Comparison of ENCODE assay signal across 1 cellular context in genomic region chr1:234497589-234497988, GRCh38.
TF ChIP-seq lines count a peak whose summit lies in the region.

No MANE protein-coding gene starts in this region.

TF ChIP-seq in IMR-90, 13 proteins besides CTCF, POLR2A, EP300 and RAD21:
- TF ChIP-seq, protein P1, sequence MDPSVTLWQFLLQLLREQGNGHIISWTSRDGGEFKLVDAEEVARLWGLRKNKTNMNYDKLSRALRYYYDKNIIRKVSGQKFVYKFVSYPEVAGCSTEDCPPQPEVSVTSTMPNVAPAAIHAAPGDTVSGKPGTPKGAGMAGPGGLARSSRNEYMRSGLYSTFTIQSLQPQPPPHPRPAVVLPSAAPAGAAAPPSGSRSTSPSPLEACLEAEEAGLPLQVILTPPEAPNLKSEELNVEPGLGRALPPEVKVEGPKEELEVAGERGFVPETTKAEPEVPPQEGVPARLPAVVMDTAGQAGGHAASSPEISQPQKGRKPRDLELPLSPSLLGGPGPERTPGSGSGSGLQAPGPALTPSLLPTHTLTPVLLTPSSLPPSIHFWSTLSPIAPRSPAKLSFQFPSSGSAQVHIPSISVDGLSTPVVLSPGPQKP (IDR thresholded peaks at IDR 0.05; ENCODE audit: borderline replicate concordance, low read depth, low read length), result no peak
- TF ChIP-seq FOS (IDR thresholded peaks at IDR 0.05; ENCODE audit: low read depth, low read length), result no peak
- no peak for TF ChIP-seq MXI1 (IDR thresholded peaks at IDR 0.05; ENCODE audit: borderline replicate concordance, low read depth, low read length)
- no peak for TF ChIP-seq USF2 (IDR thresholded peaks at IDR 0.05; ENCODE audit: low read depth, low read length)
